Comparison of ENCODE assay signal across 19 cellular contexts in genomic region chr4:138367942-138368341, GRCh38.
"Had no signal": no experiment of that assay in that cellular context is flagged by ENCODE, and none has a peak within 500 bp of the region (broad histone marks: within the 10 kb centered on the region; RNA-seq: fewer than 3 reads in every experiment).

No MANE protein-coding gene starts in this region.

- H3K9me3 ChIP-seq: esophagus muscularis mucosa, lower lobe of right lung, thyroid gland had no signal

- H3K4me3 ChIP-seq: coronary artery, esophagus muscularis mucosa, hepatocyte, lower lobe of right lung, thyroid gland had no signal

- H3K4me1 Mint-ChIP-seq: T-helper 17 cell had no signal

- H3K27ac Mint-ChIP-seq: activated T-cell treated with anti-CD3 and anti-CD28 coated beads, Interleukin-2, amount 50 U/mL, for 72 hours; natural killer cell treated with Interleukin-12 subunit alpha and Interleukin-12 subunit beta and Interleukin-15 and Interleukin-18, amount 100 ng/mL, for 72 hours; T-helper 17 cell had no signal

- H3K36me3 Mint-ChIP-seq: natural killer cell treated with Interleukin-12 subunit alpha and Interleukin-12 subunit beta and Interleukin-15 and Interleukin-18, amount 100 ng/mL, for 72 hours had no signal

- H3K79me2 ChIP-seq: hepatocyte had no signal

- DNase-seq: activated CD4-positive, alpha-beta T cell treated with anti-CD3 and anti-CD28 coated beads for 1 hour; activated CD4-positive, alpha-beta T cell treated with anti-CD3 and anti-CD28 coated beads, Interleukin-2, amount 50 U/mL, for 4 hours; activated effector memory CD4-positive, alpha-beta T cell treated with anti-CD3 and anti-CD28 coated beads, Interleukin-2, amount 50 U/mL, for 16 hours; activated naive CD4-positive, alpha-beta T cell treated with anti-CD3 and anti-CD28 coated beads, Interleukin-2, amount 50 U/mL, for 16 hours; activated T-cell treated with anti-CD3 and anti-CD28 coated beads, Interleukin-2, amount 50 U/mL, for 72 hours; aorta; effector CD4-positive, alpha-beta T cell; lower lobe of right lung; posterior cingulate gyrus; retina; stimulated activated CD4-positive, alpha-beta T cell treated with anti-CD3 and anti-CD28 coated beads, Interleukin-2, amount 100 ng/mL, for 24 hours; stimulated activated naive CD4-positive, alpha-beta T cell treated with Interleukin-2 at 50 U/mL for 16 hours; T-helper 17 cell; thyroid gland had no signal

- H3K27me3 ChIP-seq: esophagus muscularis mucosa, hepatocyte, thyroid gland had no signal

- H2AFZ ChIP-seq: hepatocyte had no signal

- H3K4me3 Mint-ChIP-seq: activated T-cell treated with anti-CD3 and anti-CD28 coated beads, Interleukin-2, amount 50 U/mL, for 72 hours; natural killer cell treated with Interleukin-12 subunit alpha and Interleukin-12 subunit beta and Interleukin-15 and Interleukin-18, amount 100 ng/mL, for 72 hours; T-helper 17 cell had no signal

- H3K27me3 Mint-ChIP-seq: natural killer cell treated with Interleukin-12 subunit alpha and Interleukin-12 subunit beta and Interleukin-15 and Interleukin-18, amount 100 ng/mL, for 72 hours; T-helper 17 cell had no signal

- ATAC-seq: activated T-cell treated with anti-CD3 and anti-CD28 coated beads, Interleukin-2, amount 50 U/mL, for 72 hours; lower lobe of right lung; natural killer cell treated with Interleukin-12 subunit alpha and Interleukin-12 subunit beta and Interleukin-15 and Interleukin-18, amount 100 ng/mL, for 72 hours; T-helper 17 cell had no signal

- H3K36me3 ChIP-seq: esophagus muscularis mucosa, lower lobe of right lung, thyroid gland had no signal

- H3K4me2 ChIP-seq: hepatocyte had no signal

- H3K4me1 ChIP-seq: esophagus muscularis mucosa, lower lobe of right lung, thyroid gland had no signal

- H3K27ac ChIP-seq: coronary artery, esophagus muscularis mucosa, hepatocyte, lower lobe of right lung, thyroid gland, VCaP had no signal
